In the genomic region with DNA sequence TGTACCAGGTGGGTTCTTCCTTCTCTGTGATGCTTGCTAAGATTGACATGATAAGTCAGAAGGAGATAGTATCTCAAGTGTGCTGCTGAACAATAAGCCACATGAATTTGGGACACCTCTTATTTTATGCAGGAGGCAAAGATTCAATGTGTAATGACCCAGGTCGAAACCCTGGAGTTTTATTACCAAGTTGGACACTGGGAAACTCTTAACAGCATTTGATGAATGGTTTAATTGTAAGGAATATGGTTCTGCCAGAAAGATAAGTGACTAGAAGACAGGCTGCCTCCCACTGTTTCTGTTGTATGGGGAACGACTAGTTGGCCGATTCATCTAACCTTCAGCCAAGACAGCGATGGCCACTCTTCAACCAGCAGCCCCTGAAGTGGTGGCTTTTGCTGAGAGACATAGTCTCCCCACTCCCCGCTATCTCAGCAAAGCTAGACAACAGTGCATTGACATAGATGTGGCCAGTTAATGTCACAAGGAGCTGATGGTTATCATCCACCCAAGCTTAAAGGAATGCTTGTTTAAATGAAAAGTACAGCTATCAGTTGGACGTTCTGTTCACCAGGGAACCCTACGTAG, we compare ENCODE assay signal across 19 cellular contexts.
"Had no signal": no experiment of that assay in that cellular context is flagged by ENCODE, and none has a peak within 500 bp of the region (broad histone marks: within the 10 kb centered on the region; RNA-seq: fewer than 3 reads in every experiment).

No MANE protein-coding gene starts in this region.

- H3K27ac ChIP-seq: adrenal gland, coronary artery, esophagus muscularis mucosa, neutrophil, thyroid gland, vagina, VCaP had no signal

- H3K4me3 ChIP-seq: adrenal gland, coronary artery, esophagus muscularis mucosa, thyroid gland, vagina had no signal

- H3K9me3 ChIP-seq: adrenal gland, esophagus muscularis mucosa, neutrophil, thyroid gland, vagina had no signal

- H3K4me1 ChIP-seq: adrenal gland, vagina had no signal

- DNase-seq: activated CD4-positive, alpha-beta memory T cell treated with anti-CD3 and anti-CD28 coated beads for 36 hours; activated CD8-positive, alpha-beta memory T cell treated with anti-CD3 and anti-CD28 coated beads, Interleukin-2, amount 10 ng/mL, durations not matched to agents 7 days and 5 days; activated naive CD4-positive, alpha-beta T cell treated with anti-CD3 and anti-CD28 coated beads, Interleukin-2, amount 10 ng/mL, durations not matched to agents 7 days and 5 days; activated T-cell treated with anti-CD3 and anti-CD28 coated beads, Interleukin-2, amount 50 U/mL, for 1 hour; adrenal gland; hippocampal formation; kidney; left ventricle myocardium superior; naive thymus-derived CD8-positive, alpha-beta T cell; posterior cingulate gyrus; retina; T1000; thyroid gland had no signal

- ATAC-seq: activated CD8-positive, alpha-beta memory T cell treated with anti-CD3 and anti-CD28 coated beads, Interleukin-2, amount 10 ng/mL, durations not matched to agents 7 days and 5 days; left ventricle myocardium superior; naive thymus-derived CD8-positive, alpha-beta T cell; stimulated activated effector memory CD8-positive, alpha-beta T cell treated with anti-CD3 and anti-CD28 coated beads, Interleukin-12 subunit alpha, Interleukin-12 subunit beta, amount 100 ng/mL, for 72 hours had no signal

- H3K27me3 ChIP-seq: adrenal gland, esophagus muscularis mucosa, neutrophil, thyroid gland, vagina had no signal
